Comparison of ENCODE assay signal across 17 cellular contexts in genomic region chr11:61805146-61805545, GRCh38. TPM values are rescaled to one million over a fixed set of nuclear protein-coding genes. Genes with fewer than 3 reads are reported as not detected.
DNase-seq lines count a peak whose midpoint lies in the region; TF ChIP-seq lines count a peak whose summit lies in the region.
"Had no signal": no experiment of that assay in that cellular context is flagged by ENCODE, and none has a peak within 500 bp of the region (broad histone marks: within the 10 kb centered on the region; RNA-seq: fewer than 3 reads in every experiment).

No MANE protein-coding gene starts in this region.

- peak overlapping the region; percentile 5 for H3K27ac Mint-ChIP-seq in T-helper 2 cell treated with Interferon-gamma antibody and Interleukin-4, amounts not matched to agents 5 μg/mL and 100 μg/mL, for 36 hours
- H3K27ac Mint-ChIP-seq in endothelial cell (ENCODE audit: unreplicated experiment) (no peak overlapping the region), type B pancreatic cell (peak overlapping the region; percentile 13)
- H3K27ac Mint-ChIP-seq in activated CD4-positive, alpha-beta memory T cell treated with anti-CD3 and anti-CD28 coated beads, Interleukin-2, amount 10 ng/mL, durations not matched to agents 7 days and 5 days, result no peak overlapping the region
- H3K27ac Mint-ChIP-seq: GM23338 had no signal

- POLR2A ChIA-PET in RWPE1 (lab: Yijun Ruan, JAX; ENCODE audit: low non-redundant PET), result no interaction called here
- POLR2A ChIA-PET in activated CD4-positive, alpha-beta memory T cell treated with anti-CD3 and anti-CD28 coated beads, Interleukin-2, amount 10 ng/mL, durations not matched to agents 7 days and 5 days (lab: Charles Lee), result interaction anchor here (2.2 to 3.9 kb wide), 2 partner anchors 11 to 12 kb away, joined by 13 to 19 read pairs; partner anchors contain the start of genes FADS1, FEN1 and TMEM258

- H3K36me3 Mint-ChIP-seq in T-helper 2 cell treated with Interferon-gamma antibody and Interleukin-4, amounts not matched to agents 5 μg/mL and 100 μg/mL, for 36 hours (ENCODE audit: low read depth), result peaks cover 68% of the 10 kb centered on the region
- H3K36me3 Mint-ChIP-seq in endothelial cell (ENCODE audit: low read depth, unreplicated experiment) (peaks cover 60% of the 10 kb centered on the region), type B pancreatic cell (peaks cover 33% of the 10 kb centered on the region)
- H3K36me3 Mint-ChIP-seq in activated CD4-positive, alpha-beta memory T cell treated with anti-CD3 and anti-CD28 coated beads, Interleukin-2, amount 10 ng/mL, durations not matched to agents 7 days and 5 days (ENCODE audit: low read depth), result peaks cover 64% of the 10 kb centered on the region

- H3K4me1 Mint-ChIP-seq in T-helper 2 cell treated with Interferon-gamma antibody and Interleukin-4, amounts not matched to agents 5 μg/mL and 100 μg/mL, for 36 hours (ENCODE audit: low read depth), result peaks cover 7% of the 10 kb centered on the region
- H3K4me1 Mint-ChIP-seq in endothelial cell (ENCODE audit: unreplicated experiment) (peaks cover 14% of the 10 kb centered on the region), type B pancreatic cell (ENCODE audit: unreplicated experiment) (peaks cover 4% of the 10 kb centered on the region)
- H3K4me1 Mint-ChIP-seq in activated CD4-positive, alpha-beta memory T cell treated with anti-CD3 and anti-CD28 coated beads, Interleukin-2, amount 10 ng/mL, durations not matched to agents 7 days and 5 days, result peaks cover 5% of the 10 kb centered on the region
- H3K4me1 Mint-ChIP-seq: GM23338 had no signal

- no peak for TF ChIP-seq CTCF in RWPE1 (conservative IDR thresholded peaks at IDR 0.05; ENCODE audit: low read depth)
- TF ChIP-seq CTCF in endothelial cell (IDR thresholded peaks at IDR 0.05; ENCODE audit: unreplicated experiment), result no peak
- no peak for TF ChIP-seq CTCF in type B pancreatic cell (conservative IDR thresholded peaks at IDR 0.05)

- H3K27ac ChIP-seq in RWPE1, result peak overlapping the region; percentile 15; the same call in 1 of the 2 replicates
- H3K27ac ChIP-seq: C4-2B had no signal

- CTCF ChIA-PET in RWPE1 (lab: Yijun Ruan, JAX), result interaction anchor here (0.5 to 1.6 kb wide), 2 partner anchors 8 to 99 kb away, joined by 3 to 4 read pairs; no protein-coding TSS in a partner anchor
- CTCF ChIA-PET in activated CD4-positive, alpha-beta memory T cell treated with anti-CD3 and anti-CD28 coated beads, Interleukin-2, amount 10 ng/mL, durations not matched to agents 7 days and 5 days (lab: Charles Lee), result interaction anchor here (3.4 kb wide), 1 partner anchor 8 kb away, joined by 32 read pairs; no protein-coding TSS in a partner anchor

- no peaks in the 10 kb centered on the region for H3K27me3 Mint-ChIP-seq in T-helper 2 cell treated with Interferon-gamma antibody and Interleukin-4, amounts not matched to agents 5 μg/mL and 100 μg/mL, for 36 hours (ENCODE audit: low read depth)
- H3K27me3 Mint-ChIP-seq in endothelial cell (ENCODE audit: unreplicated experiment) (peaks cover 2% of the 10 kb centered on the region), type B pancreatic cell (no peaks in the 10 kb centered on the region)
- H3K27me3 Mint-ChIP-seq in activated CD4-positive, alpha-beta memory T cell treated with anti-CD3 and anti-CD28 coated beads, Interleukin-2, amount 10 ng/mL, durations not matched to agents 7 days and 5 days, result no peaks in the 10 kb centered on the region

- H3K4me3 Mint-ChIP-seq in T-helper 2 cell treated with Interferon-gamma antibody and Interleukin-4, amounts not matched to agents 5 μg/mL and 100 μg/mL, for 36 hours, result no peak overlapping the region
- H3K4me3 Mint-ChIP-seq in endothelial cell (ENCODE audit: unreplicated experiment) (peak overlapping the region; percentile 59), type B pancreatic cell (no peak overlapping the region)
- no peak overlapping the region for H3K4me3 Mint-ChIP-seq in activated CD4-positive, alpha-beta memory T cell treated with anti-CD3 and anti-CD28 coated beads, Interleukin-2, amount 10 ng/mL, durations not matched to agents 7 days and 5 days
- H3K4me3 Mint-ChIP-seq: GM23338 had no signal

- no peak for DNase-seq in T-helper 2 cell treated with Interferon-gamma antibody and Interleukin-4, amounts not matched to agents 5 μg/mL and 100 μg/mL, for 36 hours (ENCODE audit: low spot score)
- DNase-seq in T-helper 2 cell (no peak), RWPE1 (ENCODE audit: low spot score) (no peak), endothelial cell (ENCODE audit: low spot score) (no peak), type B pancreatic cell (ENCODE audit: extremely low spot score, unreplicated experiment) (no peak), T-helper 9 cell (no peak)
- DNase-seq in activated CD4-positive, alpha-beta memory T cell treated with anti-CD3 and anti-CD28 coated beads, Interleukin-2, amount 10 ng/mL, durations not matched to agents 7 days and 5 days, result no peak
- DNase-seq: EL, GF-D8, KG1, NCI-H1694, NCI-H2081 treated with DMSO at 0.1 percent for 48 hours, NCI-H524 treated with DMSO at 0.1 percent for 48 hours, NCI-H82, OCI-M1 had no signal

- H3K9me3 Mint-ChIP-seq in T-helper 2 cell treated with Interferon-gamma antibody and Interleukin-4, amounts not matched to agents 5 μg/mL and 100 μg/mL, for 36 hours, result no peaks in the 10 kb centered on the region
- H3K9me3 Mint-ChIP-seq in endothelial cell (ENCODE audit: unreplicated experiment), result no peaks in the 10 kb centered on the region
- no peaks in the 10 kb centered on the region for H3K9me3 Mint-ChIP-seq in type B pancreatic cell
- H3K9me3 Mint-ChIP-seq in activated CD4-positive, alpha-beta memory T cell treated with anti-CD3 and anti-CD28 coated beads, Interleukin-2, amount 10 ng/mL, durations not matched to agents 7 days and 5 days, result no peaks in the 10 kb centered on the region
- H3K9me3 Mint-ChIP-seq: GM23338 had no signal

RNA-seq across cellular contexts. Expression of gene FADS1, which starts 11.7 kb away (rescaled TPM):
- total RNA-seq in endothelial cell (ENCODE audit: unreplicated experiment), result 102 TPM
- 34.2 and 90.0 TPM in 2 replicates for total RNA-seq in type B pancreatic cell (ENCODE audit: low replicate concordance)
- 10 to 100 TPM; 63.6 to 68.2 TPM for total RNA-seq in activated CD4-positive, alpha-beta memory T cell treated with anti-CD3 and anti-CD28 coated beads, Interleukin-2, amount 10 ng/mL, durations not matched to agents 7 days and 5 days

RNA-seq across cellular contexts. Expression of gene FEN1, which starts 12.4 kb away (rescaled TPM):
- total RNA-seq in endothelial cell (ENCODE audit: unreplicated experiment) (22.0 TPM), type B pancreatic cell (ENCODE audit: low replicate concordance) (27.7 and 44.6 TPM in 2 replicates)
- 100 to 1,000 TPM; 104 to 105 TPM for total RNA-seq in activated CD4-positive, alpha-beta memory T cell treated with anti-CD3 and anti-CD28 coated beads, Interleukin-2, amount 10 ng/mL, durations not matched to agents 7 days and 5 days

RNA-seq across cellular contexts. Expression of gene TMEM258, which starts 12.7 kb away (rescaled TPM):
- 125 TPM for total RNA-seq in endothelial cell (ENCODE audit: unreplicated experiment)
- 158 and 162 TPM in 2 replicates for total RNA-seq in type B pancreatic cell (ENCODE audit: low replicate concordance)
- total RNA-seq in activated CD4-positive, alpha-beta memory T cell treated with anti-CD3 and anti-CD28 coated beads, Interleukin-2, amount 10 ng/mL, durations not matched to agents 7 days and 5 days, result 100 to 1,000 TPM; 192 to 196 TPM

RNA-seq across cellular contexts. Expression of gene FADS2, which starts 23.0 kb away (rescaled TPM):
- total RNA-seq in endothelial cell (ENCODE audit: unreplicated experiment) (682 TPM), type B pancreatic cell (ENCODE audit: low replicate concordance) (127 and 205 TPM in 2 replicates)
- total RNA-seq in activated CD4-positive, alpha-beta memory T cell treated with anti-CD3 and anti-CD28 coated beads, Interleukin-2, amount 10 ng/mL, durations not matched to agents 7 days and 5 days, result 100 to 1,000 TPM; 251 to 253 TPM

RNA-seq across cellular contexts. Expression of gene MYRF, which starts 52.7 kb away (rescaled TPM):
- total RNA-seq in endothelial cell (ENCODE audit: unreplicated experiment) (1.5 TPM), type B pancreatic cell (ENCODE audit: low replicate concordance) (29.6 and 62.1 TPM in 2 replicates)
- 1 to 10 TPM; 4.6 to 4.9 TPM for total RNA-seq in activated CD4-positive, alpha-beta memory T cell treated with anti-CD3 and anti-CD28 coated beads, Interleukin-2, amount 10 ng/mL, durations not matched to agents 7 days and 5 days

Comparison
In these comparisons a context has a peak if more than half of its experiments do, and no peak if none do; other contexts are left out.
1. H3K27ac Mint-ChIP-seq: peak in T-helper 2 cell treated with Interferon-gamma antibody and Interleukin-4, amounts not matched to agents 5 μg/mL and 100 μg/mL, for 36 hours (single experiment) and type B pancreatic cell (single experiment); none in endothelial cell (single experiment) and activated CD4-positive, alpha-beta memory T cell treated with anti-CD3 and anti-CD28 coated beads, Interleukin-2, amount 10 ng/mL, durations not matched to agents 7 days and 5 days (single experiment).